Comparison of ENCODE assay signal across 1 cellular context in the genomic region with DNA sequence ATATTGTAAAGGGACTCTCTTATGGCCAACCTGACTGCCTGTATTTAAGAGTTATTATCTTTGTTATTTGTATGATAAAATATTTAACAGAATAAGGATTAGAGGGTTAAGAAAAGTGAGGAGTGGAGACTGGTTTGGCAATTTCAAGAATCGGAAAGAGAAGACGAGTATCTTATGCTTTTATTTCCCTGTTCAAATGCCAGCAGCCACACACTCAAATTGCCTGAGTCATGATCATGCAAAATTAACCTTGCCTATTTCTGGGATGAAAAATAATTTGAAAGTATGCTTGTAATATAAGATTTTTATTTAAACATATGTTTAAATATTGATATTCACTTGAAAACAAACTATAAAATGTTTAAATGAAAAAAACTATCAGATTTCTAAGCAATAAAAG.
TF ChIP-seq lines count a peak whose summit lies in the region.

No MANE protein-coding gene starts in this region.

TF ChIP-seq in GM23338, 12 proteins besides CTCF, POLR2A, EP300 and RAD21 (continued from another document):
- TF ChIP-seq, protein P1, sequence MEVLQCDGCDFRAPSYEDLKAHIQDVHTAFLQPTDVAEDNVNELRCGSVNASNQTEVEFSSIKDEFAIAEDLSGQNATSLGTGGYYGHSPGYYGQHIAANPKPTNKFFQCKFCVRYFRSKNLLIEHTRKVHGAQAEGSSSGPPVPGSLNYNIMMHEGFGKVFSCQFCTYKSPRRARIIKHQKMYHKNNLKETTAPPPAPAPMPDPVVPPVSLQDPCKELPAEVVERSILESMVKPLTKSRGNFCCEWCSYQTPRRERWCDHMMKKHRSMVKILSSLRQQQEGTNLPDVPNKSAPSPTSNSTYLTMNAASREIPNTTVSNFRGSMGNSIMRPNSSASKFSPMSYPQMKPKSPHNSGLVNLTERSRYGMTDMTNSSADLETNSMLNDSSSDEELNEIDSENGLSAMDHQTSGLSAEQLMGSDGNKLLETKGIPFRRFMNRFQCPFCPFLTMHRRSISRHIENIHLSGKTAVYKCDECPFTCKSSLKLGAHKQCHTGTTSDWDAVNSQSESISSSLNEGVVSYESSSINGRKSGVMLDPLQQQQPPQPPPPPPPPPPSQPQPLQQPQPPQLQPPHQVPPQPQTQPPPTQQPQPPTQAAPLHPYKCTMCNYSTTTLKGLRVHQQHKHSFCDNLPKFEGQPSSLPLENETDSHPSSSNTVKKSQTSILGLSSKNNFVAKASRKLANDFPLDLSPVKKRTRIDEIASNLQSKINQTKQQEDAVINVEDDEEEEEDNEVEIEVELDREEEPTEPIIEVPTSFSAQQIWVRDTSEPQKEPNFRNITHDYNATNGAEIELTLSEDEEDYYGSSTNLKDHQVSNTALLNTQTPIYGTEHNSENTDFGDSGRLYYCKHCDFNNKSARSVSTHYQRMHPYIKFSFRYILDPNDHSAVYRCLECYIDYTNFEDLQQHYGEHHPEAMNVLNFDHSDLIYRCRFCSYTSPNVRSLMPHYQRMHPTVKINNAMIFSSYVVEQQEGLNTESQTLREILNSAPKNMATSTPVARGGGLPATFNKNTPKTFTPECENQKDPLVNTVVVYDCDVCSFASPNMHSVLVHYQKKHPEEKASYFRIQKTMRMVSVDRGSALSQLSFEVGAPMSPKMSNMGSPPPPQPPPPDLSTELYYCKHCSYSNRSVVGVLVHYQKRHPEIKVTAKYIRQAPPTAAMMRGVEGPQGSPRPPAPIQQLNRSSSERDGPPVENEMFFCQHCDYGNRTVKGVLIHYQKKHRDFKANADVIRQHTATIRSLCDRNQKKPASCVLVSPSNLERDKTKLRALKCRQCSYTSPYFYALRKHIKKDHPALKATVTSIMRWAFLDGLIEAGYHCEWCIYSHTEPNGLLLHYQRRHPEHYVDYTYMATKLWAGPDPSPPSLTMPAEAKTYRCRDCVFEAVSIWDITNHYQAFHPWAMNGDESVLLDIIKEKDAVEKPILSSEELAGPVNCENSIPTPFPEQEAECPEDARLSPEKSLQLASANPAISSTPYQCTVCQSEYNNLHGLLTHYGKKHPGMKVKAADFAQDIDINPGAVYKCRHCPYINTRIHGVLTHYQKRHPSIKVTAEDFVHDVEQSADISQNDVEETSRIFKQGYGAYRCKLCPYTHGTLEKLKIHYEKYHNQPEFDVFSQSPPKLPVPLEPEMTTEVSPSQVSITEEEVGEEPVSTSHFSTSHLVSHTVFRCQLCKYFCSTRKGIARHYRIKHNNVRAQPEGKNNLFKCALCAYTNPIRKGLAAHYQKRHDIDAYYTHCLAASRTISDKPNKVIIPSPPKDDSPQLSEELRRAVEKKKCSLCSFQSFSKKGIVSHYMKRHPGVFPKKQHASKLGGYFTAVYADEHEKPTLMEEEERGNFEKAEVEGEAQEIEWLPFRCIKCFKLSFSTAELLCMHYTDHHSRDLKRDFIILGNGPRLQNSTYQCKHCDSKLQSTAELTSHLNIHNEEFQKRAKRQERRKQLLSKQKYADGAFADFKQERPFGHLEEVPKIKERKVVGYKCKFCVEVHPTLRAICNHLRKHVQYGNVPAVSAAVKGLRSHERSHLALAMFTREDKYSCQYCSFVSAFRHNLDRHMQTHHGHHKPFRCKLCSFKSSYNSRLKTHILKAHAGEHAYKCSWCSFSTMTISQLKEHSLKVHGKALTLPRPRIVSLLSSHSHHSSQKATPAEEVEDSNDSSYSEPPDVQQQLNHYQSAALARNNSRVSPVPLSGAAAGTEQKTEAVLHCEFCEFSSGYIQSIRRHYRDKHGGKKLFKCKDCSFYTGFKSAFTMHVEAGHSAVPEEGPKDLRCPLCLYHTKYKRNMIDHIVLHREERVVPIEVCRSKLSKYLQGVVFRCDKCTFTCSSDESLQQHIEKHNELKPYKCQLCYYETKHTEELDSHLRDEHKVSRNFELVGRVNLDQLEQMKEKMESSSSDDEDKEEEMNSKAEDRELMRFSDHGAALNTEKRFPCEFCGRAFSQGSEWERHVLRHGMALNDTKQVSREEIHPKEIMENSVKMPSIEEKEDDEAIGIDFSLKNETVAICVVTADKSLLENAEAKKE (CRISPR knock-in tag; IDR thresholded peaks at IDR 0.05) = no peak
- TF ChIP-seq, protein P2, sequence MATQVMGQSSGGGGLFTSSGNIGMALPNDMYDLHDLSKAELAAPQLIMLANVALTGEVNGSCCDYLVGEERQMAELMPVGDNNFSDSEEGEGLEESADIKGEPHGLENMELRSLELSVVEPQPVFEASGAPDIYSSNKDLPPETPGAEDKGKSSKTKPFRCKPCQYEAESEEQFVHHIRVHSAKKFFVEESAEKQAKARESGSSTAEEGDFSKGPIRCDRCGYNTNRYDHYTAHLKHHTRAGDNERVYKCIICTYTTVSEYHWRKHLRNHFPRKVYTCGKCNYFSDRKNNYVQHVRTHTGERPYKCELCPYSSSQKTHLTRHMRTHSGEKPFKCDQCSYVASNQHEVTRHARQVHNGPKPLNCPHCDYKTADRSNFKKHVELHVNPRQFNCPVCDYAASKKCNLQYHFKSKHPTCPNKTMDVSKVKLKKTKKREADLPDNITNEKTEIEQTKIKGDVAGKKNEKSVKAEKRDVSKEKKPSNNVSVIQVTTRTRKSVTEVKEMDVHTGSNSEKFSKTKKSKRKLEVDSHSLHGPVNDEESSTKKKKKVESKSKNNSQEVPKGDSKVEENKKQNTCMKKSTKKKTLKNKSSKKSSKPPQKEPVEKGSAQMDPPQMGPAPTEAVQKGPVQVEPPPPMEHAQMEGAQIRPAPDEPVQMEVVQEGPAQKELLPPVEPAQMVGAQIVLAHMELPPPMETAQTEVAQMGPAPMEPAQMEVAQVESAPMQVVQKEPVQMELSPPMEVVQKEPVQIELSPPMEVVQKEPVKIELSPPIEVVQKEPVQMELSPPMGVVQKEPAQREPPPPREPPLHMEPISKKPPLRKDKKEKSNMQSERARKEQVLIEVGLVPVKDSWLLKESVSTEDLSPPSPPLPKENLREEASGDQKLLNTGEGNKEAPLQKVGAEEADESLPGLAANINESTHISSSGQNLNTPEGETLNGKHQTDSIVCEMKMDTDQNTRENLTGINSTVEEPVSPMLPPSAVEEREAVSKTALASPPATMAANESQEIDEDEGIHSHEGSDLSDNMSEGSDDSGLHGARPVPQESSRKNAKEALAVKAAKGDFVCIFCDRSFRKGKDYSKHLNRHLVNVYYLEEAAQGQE (IDR thresholded peaks at IDR 0.05; ENCODE audit: unreplicated experiment) = no peak
- no peak for TF ChIP-seq STAT1 (IDR thresholded peaks at IDR 0.05; ENCODE audit: unreplicated experiment)
